In genomic region chr17:8736796-8737195, GRCh38 we compare ENCODE assay signal across 11 cellular contexts. TPM values are rescaled to one million over a fixed set of nuclear protein-coding genes. Genes with fewer than 3 reads are reported as not detected.
"Had no signal": no experiment of that assay in that cellular context is flagged by ENCODE, and none has a peak within 500 bp of the region (broad histone marks: within the 10 kb centered on the region; RNA-seq: fewer than 3 reads in every experiment).

No MANE protein-coding gene starts in this region.

- H3K27ac ChIP-seq: GM23248, HL-60 had no signal

- FAIRE-seq: H54, HTR-8/SVneo had no signal

- DNase-seq: GM23248, GOT3, H9, HCEC 1CT, HFFc6, IMR-90, KG1 had no signal

- H2AFZ ChIP-seq: GM23248 had no signal

- H3K9me3 Mint-ChIP-seq: H9, HFFc6 had no signal

- H3K27ac Mint-ChIP-seq: H9, HFFc6 had no signal

- H3K9ac ChIP-seq: GM23248 had no signal

- H3K4me3 ChIP-seq: GM23248 had no signal

- H3K4me3 Mint-ChIP-seq: H9, HFFc6 had no signal

RNA-seq across cellular contexts. Expression of gene CCDC42, which starts 7.8 kb away (rescaled TPM):
- total RNA-seq: GM23248, H9, HFFc6, HT-29, IMR-90 had no signal
- polyA plus RNA-seq: GM23248, IMR-90 had no signal

RNA-seq across cellular contexts. Expression of gene SPDYE4, which starts 21.6 kb away (rescaled TPM):
- total RNA-seq: GM23248, H9, HFFc6, HT-29, IMR-90 had no signal
- polyA plus RNA-seq: GM23248, IMR-90 had no signal
